In genomic region chr2:216572582-216573578, GRCh38 we compare ENCODE assay signal across 11 cellular contexts.
DNase-seq lines count a peak whose midpoint lies in the region; ATAC-seq and TF ChIP-seq lines count a peak whose summit lies in the region.
"Had no signal": no experiment of that assay in that cellular context is flagged by ENCODE, and none has a peak within 500 bp of the region (broad histone marks: within the 10 kb centered on the region; RNA-seq: fewer than 3 reads in every experiment).

No MANE protein-coding gene starts in this region.

- H3K27ac ChIP-seq in HCT116 (ENCODE audit: low read depth, low read length), result peak overlapping the region; percentile 3; the same call in 1 of the 2 replicates
- H3K27ac ChIP-seq in esophagus squamous epithelium, result peak overlapping the region; percentile 33 to 71 (median 67)
- peak overlapping the region; percentile 94 to 95 for H3K27ac ChIP-seq in thoracic aorta
- no peak overlapping the region for H3K27ac ChIP-seq in Karpas-422 (ENCODE audit: low read length)

- TF ChIP-seq RAD21 in HCT116 (IDR thresholded peaks at IDR 0.05; ENCODE audit: low read depth), result no peak

- peaks cover 8 to 26% of the 10 kb centered on the region in 2 experiments; a peak in 3 of 4 replicates for H3K4me1 ChIP-seq in HCT116 (ENCODE audit: control insufficient read depth in 1 of 2, insufficient read depth in 2 of 2, low read length in 2 of 2)
- H3K4me1 ChIP-seq in esophagus squamous epithelium, result peaks cover 0 to 3% (median 3%) of the 10 kb centered on the region in 3 donors
- H3K4me1 ChIP-seq in thoracic aorta (ENCODE audit: control insufficient read depth in 1 of 2, low read depth in 2 of 2), result peaks cover 18 to 48% of the 10 kb centered on the region in 2 donors
- H3K4me1 ChIP-seq in Karpas-422 (ENCODE audit: low read length), result no peaks in the 10 kb centered on the region

- H3K4me3 ChIP-seq in HCT116 (replicated peaks in 1 of 2; ENCODE audit: low read depth in 1 of 2, low read length in 2 of 2) (no peak overlapping the region), esophagus squamous epithelium (no peak overlapping the region), lower leg skin (ENCODE audit: low read depth, poor library complexity, severe bottlenecking) (no peak overlapping the region), thoracic aorta (no peak overlapping the region), Karpas-422 (ENCODE audit: low read length) (no peak overlapping the region)
- H3K4me3 ChIP-seq: smooth muscle cell had no signal

- no TSS peak for BruUV-seq in HCT116 (replicated peaks; lab: Mats Ljungman, UMichigan)

- no peak overlapping the region for H3K9ac ChIP-seq in HCT116 (ENCODE audit: low read length)
- no peak overlapping the region for H3K9ac ChIP-seq in Karpas-422 (ENCODE audit: low read length)

- TF ChIP-seq CTCF in HCT116 (IDR thresholded peaks at IDR 0.05 in 2 of 3, conservative IDR thresholded peaks at IDR 0.05 in 1 of 3; ENCODE audit: borderline replicate concordance in 1 of 3, insufficient read depth in 1 of 3, low read depth in 2 of 3, low read length in 2 of 3) (no peak), esophagus squamous epithelium (IDR thresholded peaks at IDR 0.05) (no peak), lower leg skin (IDR thresholded peaks at IDR 0.05) (peak in 1 of 3 donors; percentile 12), thoracic aorta (IDR thresholded peaks at IDR 0.05) (no peak)

- DNase-seq in HCT116 (ENCODE audit: low read depth, low spot score) (peak; percentile 12), esophagus squamous epithelium (lab: John Stamatoyannopoulos, UW) (no peak), lower leg skin (ENCODE audit: low spot score in 2 of 2) (peak; percentile 39 to 91), thoracic aorta (ENCODE audit: low spot score) (peak; percentile 83), C1 segment of cervical spinal cord (lab: John Stamatoyannopoulos, UW) (no peak), Karpas-422 (no peak), NCI-H1048 (lab: John Stamatoyannopoulos, UW) (no peak)
- no peak for DNase-seq in activated CD4-positive, alpha-beta memory T cell treated with anti-CD3 and anti-CD28 coated beads, Interleukin-2, amount 10 ng/mL, durations not matched to agents 7 days and 5 days
- DNase-seq: endodermal cell, NCI-H345 had no signal

- H3K9me2 ChIP-seq in HCT116 (ENCODE audit: insufficient read depth) (no peaks in the 10 kb centered on the region), Karpas-422 (replicated peaks; ENCODE audit: insufficient read depth, low read length) (no peaks in the 10 kb centered on the region)

- H3K4me3 Mint-ChIP-seq in activated CD4-positive, alpha-beta memory T cell treated with anti-CD3 and anti-CD28 coated beads, Interleukin-2, amount 10 ng/mL, durations not matched to agents 7 days and 5 days, result no peak overlapping the region
- H3K4me3 Mint-ChIP-seq: endodermal cell had no signal

- ATAC-seq in HCT116, result peak; percentile 66
- ATAC-seq in thoracic aorta (ENCODE audit: insufficient number of reproducible peaks, low FRiP score, low read depth), result peak; percentile 76

- H2AFZ ChIP-seq in HCT116 (ENCODE audit: low read depth, low read length, poor library complexity, severe bottlenecking), result no peak overlapping the region
- H2AFZ ChIP-seq in Karpas-422 (ENCODE audit: low read length), result no peak overlapping the region

- no peaks in the 10 kb centered on the region for H3K36me3 Mint-ChIP-seq in activated CD4-positive, alpha-beta memory T cell treated with anti-CD3 and anti-CD28 coated beads, Interleukin-2, amount 10 ng/mL, durations not matched to agents 7 days and 5 days (ENCODE audit: low read depth)

- H3K79me2 ChIP-seq in HCT116 (ENCODE audit: insufficient read depth, low read length) (no peaks in the 10 kb centered on the region), Karpas-422 (ENCODE audit: low read length) (no peaks in the 10 kb centered on the region)

- no peaks in the 10 kb centered on the region for H3K36me3 ChIP-seq in HCT116 (ENCODE audit: control insufficient read depth in 1 of 2, insufficient read depth in 2 of 2, low read length in 2 of 2)
- H3K36me3 ChIP-seq in esophagus squamous epithelium, result no peaks in the 10 kb centered on the region
- H3K36me3 ChIP-seq in thoracic aorta, result no peaks in the 10 kb centered on the region
- H3K36me3 ChIP-seq in Karpas-422 (ENCODE audit: insufficient read depth, low read length), result no peaks in the 10 kb centered on the region

- POLR2A ChIA-PET in HCT116 (lab: Charles Lee), result no interaction called here
- POLR2A ChIA-PET in activated CD4-positive, alpha-beta memory T cell treated with anti-CD3 and anti-CD28 coated beads, Interleukin-2, amount 10 ng/mL, durations not matched to agents 7 days and 5 days (lab: Charles Lee), result no interaction called here

- no peaks in the 10 kb centered on the region for H3K9me3 Mint-ChIP-seq in activated CD4-positive, alpha-beta memory T cell treated with anti-CD3 and anti-CD28 coated beads, Interleukin-2, amount 10 ng/mL, durations not matched to agents 7 days and 5 days

- H3K27me3 Mint-ChIP-seq in activated CD4-positive, alpha-beta memory T cell treated with anti-CD3 and anti-CD28 coated beads, Interleukin-2, amount 10 ng/mL, durations not matched to agents 7 days and 5 days, result peaks cover 15% of the 10 kb centered on the region

- intact Hi-C loops in HCT116 (cut with micrococcal nuclease), result no loop called here
- intact Hi-C loops in esophagus squamous epithelium (cut with DNase I), result no loop called here
- intact Hi-C loops in lower leg skin (cut with DNase I; ENCODE audit: low total_unique reads), result no loop called here

- no peaks in the 10 kb centered on the region for H3K27me3 ChIP-seq in HCT116 (ENCODE audit: insufficient read depth, low read length)
- no peaks in the 10 kb centered on the region for H3K27me3 ChIP-seq in esophagus squamous epithelium
- H3K27me3 ChIP-seq in thoracic aorta (replicated peaks; ENCODE audit: insufficient read depth), result no peaks in the 10 kb centered on the region
- H3K27me3 ChIP-seq in Karpas-422 (ENCODE audit: low read length), result no peaks in the 10 kb centered on the region

- TF ChIP-seq POLR2A in HCT116 (IDR thresholded peaks at IDR 0.05; ENCODE audit: borderline replicate concordance, extremely low read depth, insufficient read depth, insufficient read length) (no peak), esophagus squamous epithelium (IDR thresholded peaks at IDR 0.05) (no peak), lower leg skin (IDR thresholded peaks at IDR 0.05) (no peak)

- H3K27ac Mint-ChIP-seq in activated CD4-positive, alpha-beta memory T cell treated with anti-CD3 and anti-CD28 coated beads, Interleukin-2, amount 10 ng/mL, durations not matched to agents 7 days and 5 days, result no peak overlapping the region
- H3K27ac Mint-ChIP-seq: endodermal cell had no signal

- H3K9me3 ChIP-seq in HCT116 (ENCODE audit: control insufficient read depth in 1 of 2, insufficient read depth in 1 of 2, low read depth in 1 of 2, low read length in 2 of 2), result no peaks in the 10 kb centered on the region
- peaks cover 0 to 3% (median 0%) of the 10 kb centered on the region in 3 donors for H3K9me3 ChIP-seq in esophagus squamous epithelium
- H3K9me3 ChIP-seq in thoracic aorta, result no peaks in the 10 kb centered on the region
- peaks cover 5% of the 10 kb centered on the region; the same call in 1 of the 2 replicates for H3K9me3 ChIP-seq in Karpas-422 (ENCODE audit: low read length)

- WGBS in esophagus squamous epithelium, 2 donors, result 59 to 68% methylated on average over 12 of the region's 12 CpGs
- 68 to 74% methylated on average over 12 of the region's 12 CpGs for WGBS in lower leg skin, 2 donors

- CTCF ChIA-PET in HCT116 (lab: Charles Lee), result no interaction called here
- CTCF ChIA-PET in activated CD4-positive, alpha-beta memory T cell treated with anti-CD3 and anti-CD28 coated beads, Interleukin-2, amount 10 ng/mL, durations not matched to agents 7 days and 5 days (lab: Charles Lee), result no interaction called here

- RAD21 ChIA-PET in HCT116 (lab: Charles Lee; ENCODE audit: low non-redundant PET in 1 of 2, low total read pairs in 2 of 2, uncharacterized antibody in 2 of 2, unreplicated experiment in 2 of 2), result no interaction called here

- H3K4me1 Mint-ChIP-seq in activated CD4-positive, alpha-beta memory T cell treated with anti-CD3 and anti-CD28 coated beads, Interleukin-2, amount 10 ng/mL, durations not matched to agents 7 days and 5 days, result no peaks in the 10 kb centered on the region

- H3K4me2 ChIP-seq in HCT116 (ENCODE audit: low read length), result peak overlapping the region; percentile 48
- H3K4me2 ChIP-seq in Karpas-422 (ENCODE audit: low read depth, low read length, poor library complexity, severe bottlenecking), result no peak overlapping the region
- H3K4me2 ChIP-seq: smooth muscle cell had no signal

- no peaks in the 10 kb centered on the region for H4K20me1 ChIP-seq in HCT116 (ENCODE audit: insufficient read depth)
- no peaks in the 10 kb centered on the region for H4K20me1 ChIP-seq in Karpas-422 (ENCODE audit: insufficient read depth, low read depth, low read length)

TF ChIP-seq in HCT116, 20 proteins besides CTCF, POLR2A, EP300 and RAD21 (continues in another document):
- no peak for TF ChIP-seq CBX3 (IDR thresholded peaks at IDR 0.05; ENCODE audit: low read depth)
- no peak for TF ChIP-seq ZBTB33 (IDR thresholded peaks at IDR 0.05; ENCODE audit: extremely low read depth, insufficient replicate concordance, low read length)
- TF ChIP-seq FOSL1 (IDR thresholded peaks at IDR 0.05; ENCODE audit: low read depth), result peak; percentile 62
- peak; percentile 63 for TF ChIP-seq SP1 (IDR thresholded peaks at IDR 0.05; ENCODE audit: low read depth)
- no peak for TF ChIP-seq YY1 (IDR thresholded peaks at IDR 0.05; ENCODE audit: extremely low read depth, insufficient replicate concordance, low read depth, low read length)
- TF ChIP-seq JUND (IDR thresholded peaks at IDR 0.05), result peak; percentile 68
- TF ChIP-seq TCF7L2 (IDR thresholded peaks at IDR 0.05; ENCODE audit: borderline replicate concordance, extremely low read depth, insufficient read depth, insufficient read length), result peak; percentile 99
- TF ChIP-seq ZNF274 (IDR thresholded peaks at IDR 0.05; ENCODE audit: low read depth, low read length), result no peak
- TF ChIP-seq SRF (IDR thresholded peaks at IDR 0.05; ENCODE audit: low read depth), result no peak

Comparison
In these comparisons a context has a peak if more than half of its experiments do, and no peak if none do; other contexts are left out.
1. DNase-seq: peak in HCT116 (single experiment), lower leg skin (2 of 2) and thoracic aorta (single experiment); none in esophagus squamous epithelium (single experiment), C1 segment of cervical spinal cord (0 of 14), activated CD4-positive, alpha-beta memory T cell treated with anti-CD3 and anti-CD28 coated beads, Interleukin-2, amount 10 ng/mL, durations not matched to agents 7 days and 5 days (single experiment), Karpas-422 (single experiment) and NCI-H1048 (single experiment).